In the genomic region with DNA sequence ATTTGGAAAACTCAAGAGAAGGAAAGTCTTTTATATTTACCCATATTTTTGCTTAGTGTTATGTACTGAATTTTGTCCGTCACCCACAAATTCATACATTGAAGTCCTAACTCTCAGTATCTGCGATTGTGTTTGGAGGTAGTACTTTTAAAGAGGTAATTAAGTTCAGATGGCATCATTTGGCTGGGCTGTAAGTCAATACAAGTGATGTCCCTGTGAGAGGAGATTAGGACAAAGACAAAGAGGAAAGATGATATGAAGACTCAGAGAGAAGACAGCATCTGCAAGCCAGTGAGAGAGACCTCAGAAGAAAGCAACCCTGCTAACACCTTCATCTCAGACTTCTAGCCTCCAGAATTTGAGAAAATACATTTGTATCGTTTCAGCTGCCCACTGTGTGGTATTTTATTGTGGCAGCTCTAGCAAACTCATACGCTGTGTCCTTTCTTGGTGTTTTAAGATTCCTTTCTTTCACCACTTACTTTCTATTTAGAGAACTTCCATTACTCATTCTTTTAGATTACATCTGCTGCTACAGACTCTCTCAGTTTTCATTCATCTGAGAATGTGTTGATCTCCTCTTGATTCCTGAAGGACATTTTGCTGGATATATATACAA, we compare ENCODE assay signal across 11 cellular contexts. TPM values are rescaled to one million over a fixed set of nuclear protein-coding genes. Genes with fewer than 3 reads are reported as not detected.
DNase-seq lines count a peak whose midpoint lies in the region; ATAC-seq and TF ChIP-seq lines count a peak whose summit lies in the region.
"Had no signal": no experiment of that assay in that cellular context is flagged by ENCODE, and none has a peak within 500 bp of the region (broad histone marks: within the 10 kb centered on the region; RNA-seq: fewer than 3 reads in every experiment).

No MANE protein-coding gene starts in this region.

- peak overlapping the region; percentile 41 for H3K27ac ChIP-seq in left ventricle myocardium inferior (replicated peaks)
- H3K27ac ChIP-seq in right atrium auricular region: peak overlapping the region in 1 of 2 donors; percentile 62
- H3K27ac ChIP-seq in muscle layer of colon (ENCODE audit: low read depth, low read length): peak overlapping the region; percentile 24
- H3K27ac ChIP-seq in aorta (ENCODE audit: low read depth in 1 of 2, low read length in 2 of 2): peak overlapping the region; percentile 93 to 97
- H3K27ac ChIP-seq: BLaER1 had no signal

- ATAC-seq in aorta (ENCODE audit: low FRiP score) (no peak), HG03159 (IDR thresholded peaks at IDR 0.05; ENCODE audit: unreplicated experiment) (no peak)

- H3K27me3 ChIP-seq in left ventricle myocardium inferior (ENCODE audit: low read depth) (no peaks in the 10 kb centered on the region), right atrium auricular region (no peaks in the 10 kb centered on the region), muscle layer of colon (ENCODE audit: control insufficient read depth in 1 of 2, insufficient read depth in 2 of 2, low read length in 2 of 2) (no peaks in the 10 kb centered on the region), aorta (ENCODE audit: control insufficient read depth in 1 of 2, insufficient read depth in 2 of 2, low read length in 1 of 2) (no peaks in the 10 kb centered on the region)
- H3K27me3 ChIP-seq: BLaER1 had no signal

- TF ChIP-seq CTCF in left ventricle myocardium inferior (IDR thresholded peaks at IDR 0.05; ENCODE audit: borderline replicate concordance) (no peak), right atrium auricular region (IDR thresholded peaks at IDR 0.05) (no peak)

- H3K9me3 ChIP-seq in left ventricle myocardium inferior (replicated peaks) (no peaks in the 10 kb centered on the region), right atrium auricular region (no peaks in the 10 kb centered on the region), muscle layer of colon (ENCODE audit: low read length) (no peaks in the 10 kb centered on the region), aorta (ENCODE audit: control insufficient read depth, low read length) (no peaks in the 10 kb centered on the region)
- H3K9me3 ChIP-seq: BLaER1 had no signal

- DNase-seq in left ventricle myocardium inferior: no peak
- no peak for DNase-seq in right atrium auricular region (ENCODE audit: low spot score)
- peak; percentile 45 for DNase-seq in astrocyte of the hippocampus (ENCODE audit: low read depth, low spot score)
- DNase-seq in aorta: no peak
- DNase-seq in HuH-7 (ENCODE audit: low spot score): no peak
- DNase-seq in NCI-H187 treated with DMSO at 0.1 percent for 48 hours (lab: John Stamatoyannopoulos, UW): no peak
- DNase-seq: dermis blood vessel endothelial cell, NCI-H2081 had no signal

- H3K4me1 ChIP-seq in left ventricle myocardium inferior (peaks cover 60% of the 10 kb centered on the region), right atrium auricular region (peaks cover 0 to 32% of the 10 kb centered on the region in 2 donors), muscle layer of colon (ENCODE audit: insufficient read depth, low read length) (peaks cover 24% of the 10 kb centered on the region), aorta (ENCODE audit: control insufficient read depth in 1 of 2, insufficient read depth in 2 of 2, low read length in 2 of 2) (peaks cover 5 to 6% of the 10 kb centered on the region in 2 donors)

- intact Hi-C loops in left ventricle myocardium inferior (cut with micrococcal nuclease): no loop called here
- intact Hi-C loops in aorta (cut with DNase I): loop anchor here in 1 of 2 donors (10.0 kb wide), 1 partner anchor 53 kb away; no protein-coding TSS in a partner anchor

- WGBS in aorta, 2 donors: 45% methylated on average over 4 of the region's 4 CpGs

- no peak overlapping the region for H3K9ac ChIP-seq in muscle layer of colon (ENCODE audit: low read length)
- H3K9ac ChIP-seq: BLaER1 had no signal

- H3K36me3 ChIP-seq in left ventricle myocardium inferior: no peaks in the 10 kb centered on the region
- H3K36me3 ChIP-seq in right atrium auricular region: no peaks in the 10 kb centered on the region
- no peaks in the 10 kb centered on the region for H3K36me3 ChIP-seq in muscle layer of colon (ENCODE audit: insufficient read depth, low read length)
- no peaks in the 10 kb centered on the region for H3K36me3 ChIP-seq in aorta (ENCODE audit: control insufficient read depth in 1 of 2, insufficient read depth in 2 of 2, low read length in 1 of 2)

- H3K4me3 ChIP-seq in left ventricle myocardium inferior: no peak overlapping the region
- H3K4me3 ChIP-seq in right atrium auricular region: no peak overlapping the region
- H3K4me3 ChIP-seq in muscle layer of colon (ENCODE audit: low read depth in 1 of 2, low read length in 2 of 2): no peak overlapping the region
- no peak overlapping the region for H3K4me3 ChIP-seq in aorta (ENCODE audit: low read length in 2 of 2)
- H3K4me3 ChIP-seq: BLaER1 had no signal

RNA-seq across cellular contexts. Expression of gene LRCH3, which starts 17.0 kb away (rescaled TPM):
- total RNA-seq in left ventricle myocardium inferior: 25.8 TPM
- total RNA-seq in right atrium auricular region: 10 to 100 TPM; 22.2 to 23.4 TPM
- 100 to 1,000 TPM in 1 of 2 donors, 10 to 100 TPM in 1; 76.1 to 104 TPM for total RNA-seq in aorta
- polyA plus RNA-seq in aorta: 10 to 100 TPM; 15.4 to 18.2 TPM

RNA-seq across cellular contexts. Expression of gene FYTTD1, which starts 58.4 kb away (rescaled TPM):
- total RNA-seq in left ventricle myocardium inferior: 78.7 TPM
- 10 to 100 TPM; 39.9 to 61.8 TPM for total RNA-seq in right atrium auricular region
- total RNA-seq in aorta: 10 to 100 TPM; 55.0 to 58.6 TPM
- 10 to 100 TPM; 25.4 to 26.4 TPM for polyA plus RNA-seq in aorta
